30 cellular contexts compared by ENCODE assay signal in the genomic region with DNA sequence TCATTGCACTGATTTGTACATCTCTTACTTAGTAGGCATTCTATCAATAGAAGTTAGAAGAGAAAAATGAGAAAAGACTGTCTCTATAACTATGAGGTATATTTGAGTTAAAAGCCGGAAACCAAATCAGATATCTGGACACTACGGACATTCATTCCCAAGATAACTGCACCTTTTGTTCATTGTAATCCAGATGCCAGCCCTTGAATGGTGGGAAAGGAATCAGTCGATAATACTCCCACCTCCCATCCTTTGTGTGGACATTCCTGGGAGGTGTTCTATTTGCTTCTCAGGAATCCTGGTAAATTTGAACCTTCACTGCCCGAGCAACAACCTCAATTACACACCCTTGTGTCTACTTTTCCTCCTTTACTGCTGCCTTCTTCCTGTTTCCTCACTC.
"Had no signal": no experiment of that assay in that cellular context is flagged by ENCODE, and none has a peak within 500 bp of the region (broad histone marks: within the 10 kb centered on the region; RNA-seq: fewer than 3 reads in every experiment).

No MANE protein-coding gene starts in this region.

- H3K9me3 ChIP-seq: heart left ventricle, left ventricle myocardium inferior, neutrophil, ovary, prostate gland, sigmoid colon, spleen, tibial nerve, uterus had no signal

- H3K27ac Mint-ChIP-seq: immature natural killer cell; mesothelial cell of epicardium; naive B cell; natural killer cell; nephron progenitor cell; stimulated activated memory B cell treated with anti-CD40 and anti-IgM and Interleukin-4, amounts not matched to agents 10 μg/mL and 1 μg/mL and 100 μg/mL, for 72 hours; stimulated activated naive CD8-positive, alpha-beta T cell treated with anti-CD3 and anti-CD28 coated beads, Interleukin-15, amount 100 ng/mL, for 72 hours; type B pancreatic cell had no signal

- H3K4me3 ChIP-seq: heart left ventricle, left ventricle myocardium inferior, lung, ovary, prostate gland, sigmoid colon, spleen, tibial nerve, uterus had no signal

- H3K27ac ChIP-seq: heart left ventricle, left ventricle myocardium inferior, neutrophil, ovary, prostate gland, sigmoid colon, spleen, tibial nerve, uterus had no signal

- H3K27me3 Mint-ChIP-seq: stimulated activated memory B cell treated with anti-CD40 and anti-IgM and Interleukin-4, amounts not matched to agents 10 μg/mL and 1 μg/mL and 100 μg/mL, for 72 hours; stimulated activated naive CD8-positive, alpha-beta T cell treated with anti-CD3 and anti-CD28 coated beads, Interleukin-15, amount 100 ng/mL, for 72 hours had no signal

- ATAC-seq: heart left ventricle; natural killer cell; right cardiac atrium; stimulated activated memory B cell treated with anti-CD40 and anti-IgM and Interleukin-4, amounts not matched to agents 10 μg/mL and 1 μg/mL and 100 μg/mL, for 72 hours; stimulated activated naive CD8-positive, alpha-beta T cell treated with anti-CD3 and anti-CD28 coated beads, Interleukin-15, amount 100 ng/mL, for 72 hours had no signal

- H3K4me1 Mint-ChIP-seq: immature natural killer cell; mesothelial cell of epicardium; naive B cell; natural killer cell; nephron progenitor cell; stimulated activated memory B cell treated with anti-CD40 and anti-IgM and Interleukin-4, amounts not matched to agents 10 μg/mL and 1 μg/mL and 100 μg/mL, for 72 hours; stimulated activated naive CD8-positive, alpha-beta T cell treated with anti-CD3 and anti-CD28 coated beads, Interleukin-15, amount 100 ng/mL, for 72 hours had no signal

- H3K27me3 ChIP-seq: neutrophil, ovary, sigmoid colon, spleen, tibial nerve, uterus had no signal

- DNase-seq: heart left ventricle; hypothalamus; immature natural killer cell; islet precursor cell; left ventricle myocardium inferior; mesendoderm; naive B cell; natural killer cell; nephron progenitor cell; occipital lobe; ovary; retina; right cardiac atrium; sigmoid colon; small intestine; spleen; stimulated activated CD4-positive, alpha-beta T cell treated with anti-CD3 and anti-CD28 coated beads, Interleukin-2, amount 100 ng/mL, for 48 hours; stimulated activated CD4-positive, alpha-beta T cell treated with anti-CD3 and anti-CD28 coated beads, Interleukin-4, amount 100 ng/mL, for 4 hours; stimulated activated CD8-positive, alpha-beta memory T cell treated with anti-CD3 and anti-CD28 coated beads, Interleukin-4, amount 100 ng/mL, for 48 hours; stimulated activated naive CD4-positive, alpha-beta T cell treated with Interleukin-2 at 50 U/mL for 16 hours; stimulated activated naive CD8-positive, alpha-beta T cell treated with anti-CD3 and anti-CD28 coated beads, Interleukin-15, amount 100 ng/mL, for 72 hours; substantia nigra; uterus had no signal

- H3K4me1 ChIP-seq: heart left ventricle, left ventricle myocardium inferior, prostate gland, sigmoid colon, spleen, tibial nerve, uterus had no signal

- H3K36me3 ChIP-seq: heart left ventricle, left ventricle myocardium inferior, neutrophil, ovary, prostate gland, sigmoid colon, spleen, tibial nerve, uterus had no signal

- H3K4me3 Mint-ChIP-seq: immature natural killer cell; mesothelial cell of epicardium; naive B cell; natural killer cell; nephron progenitor cell; stimulated activated memory B cell treated with anti-CD40 and anti-IgM and Interleukin-4, amounts not matched to agents 10 μg/mL and 1 μg/mL and 100 μg/mL, for 72 hours; stimulated activated naive CD8-positive, alpha-beta T cell treated with anti-CD3 and anti-CD28 coated beads, Interleukin-15, amount 100 ng/mL, for 72 hours; type B pancreatic cell had no signal

- H3K36me3 Mint-ChIP-seq: immature natural killer cell; mesothelial cell of epicardium; naive B cell; natural killer cell; stimulated activated memory B cell treated with anti-CD40 and anti-IgM and Interleukin-4, amounts not matched to agents 10 μg/mL and 1 μg/mL and 100 μg/mL, for 72 hours; type B pancreatic cell had no signal

- H3K9me3 Mint-ChIP-seq: mesothelial cell of epicardium; naive B cell; nephron progenitor cell; stimulated activated naive CD8-positive, alpha-beta T cell treated with anti-CD3 and anti-CD28 coated beads, Interleukin-15, amount 100 ng/mL, for 72 hours; type B pancreatic cell had no signal
